31 cellular contexts compared by ENCODE assay signal in the genomic region with DNA sequence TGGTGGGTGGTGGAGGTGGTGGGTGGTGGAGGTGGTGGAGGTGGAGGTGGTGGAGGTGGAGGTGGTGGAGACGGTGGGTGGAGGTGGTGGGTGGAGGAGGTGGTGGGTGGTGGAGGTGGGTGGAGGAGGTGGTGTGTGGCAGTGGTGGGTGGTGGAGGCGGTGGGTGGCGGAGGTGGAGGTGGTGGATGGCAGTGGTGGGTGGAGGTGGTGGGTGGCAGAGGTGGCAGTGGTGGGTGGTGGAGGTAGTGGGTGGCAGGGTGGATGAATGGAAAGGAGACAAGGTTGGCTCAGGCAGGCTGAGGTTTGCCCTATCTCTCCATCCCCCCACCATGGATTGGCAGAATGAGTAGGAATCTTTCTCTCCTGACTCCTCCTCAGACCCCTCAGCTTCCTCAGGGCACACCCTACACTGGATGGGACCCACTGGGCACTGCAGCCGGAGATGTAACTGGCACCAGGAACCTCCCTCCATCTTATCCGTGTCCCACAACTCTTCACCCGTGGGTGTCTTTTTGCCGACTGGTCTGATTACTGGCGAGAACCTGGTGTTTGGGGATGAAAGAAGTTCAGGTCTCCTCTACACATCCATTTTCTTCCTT.
DNase-seq lines count a peak whose midpoint lies in the region; ATAC-seq and TF ChIP-seq lines count a peak whose summit lies in the region.
"Had no signal": no experiment of that assay in that cellular context is flagged by ENCODE, and none has a peak within 500 bp of the region (broad histone marks: within the 10 kb centered on the region; RNA-seq: fewer than 3 reads in every experiment).

No MANE protein-coding gene starts in this region.

- H3K9me1 ChIP-seq in IMR-90 (ENCODE audit: insufficient read depth, low read length): no peaks in the 10 kb centered on the region

- no peak overlapping the region for H4K91ac ChIP-seq in IMR-90 (ENCODE audit: insufficient read depth, low read depth, low read length)

- H3K27me3 ChIP-seq in IMR-90 (ENCODE audit: control insufficient read depth, insufficient read depth, low read length): no peaks in the 10 kb centered on the region
- H3K27me3 ChIP-seq: BLaER1 treated with 17β-estradiol and CSF1 and Interleukin-3, amounts not matched to agents 10 nM and 100 nM; breast epithelium; Peyer's patch; sigmoid colon had no signal

- H3K18ac ChIP-seq in IMR-90 (ENCODE audit: low read depth, low read length): no peak overlapping the region

- H3K27ac Mint-ChIP-seq in activated CD4-positive, alpha-beta T cell treated with anti-CD3 and anti-CD28 coated beads for 36 hours: peak overlapping the region; percentile 19
- H3K27ac Mint-ChIP-seq in brain (peak overlapping the region; percentile 73 to 99 (median 95)), nephron (peak overlapping the region; percentile 60 to 87 (median 87))

- H4K8ac ChIP-seq in IMR-90 (ENCODE audit: low read depth in 2 of 2, low read length in 2 of 2): no peak overlapping the region

- no peak for TF ChIP-seq CTCF in IMR-90 (conservative IDR thresholded peaks at IDR 0.05; ENCODE audit: low read depth, low read length)
- no peak for TF ChIP-seq CTCF in brain (conservative IDR thresholded peaks at IDR 0.05)
- TF ChIP-seq CTCF in nephron (IDR thresholded peaks at IDR 0.05; ENCODE audit: unreplicated experiment in 3 of 3): no peak

- no peak overlapping the region for H2AK9ac ChIP-seq in IMR-90 (replicated peaks; ENCODE audit: low read depth, low read length, poor library complexity)

- H3K4me2 ChIP-seq in IMR-90 (ENCODE audit: low read depth, low read length): no peak overlapping the region

- H3K36me3 ChIP-seq in IMR-90 (ENCODE audit: control insufficient read depth, insufficient read depth, low read length): no peaks in the 10 kb centered on the region
- H3K36me3 ChIP-seq: BLaER1 treated with 17β-estradiol and CSF1 and Interleukin-3, amounts not matched to agents 10 nM and 100 nM; breast epithelium; Peyer's patch; prostate gland; sigmoid colon had no signal

- H3K36me3 Mint-ChIP-seq in activated CD4-positive, alpha-beta T cell treated with anti-CD3 and anti-CD28 coated beads for 36 hours (ENCODE audit: low read depth): no peaks in the 10 kb centered on the region
- H3K36me3 Mint-ChIP-seq in brain: no peaks in the 10 kb centered on the region
- H3K36me3 Mint-ChIP-seq in nephron (ENCODE audit: low read depth): no peaks in the 10 kb centered on the region

- no peak for DNase-seq in activated CD4-positive, alpha-beta T cell treated with anti-CD3 and anti-CD28 coated beads for 36 hours
- DNase-seq in activated CD4-positive, alpha-beta T cell treated with anti-CD3 and anti-CD28 coated beads for 1 hour: no peak
- no peak for DNase-seq in IMR-90
- DNase-seq in stimulated activated CD4-positive, alpha-beta T cell treated with anti-CD3 and anti-CD28 coated beads, Interleukin-1b, Interleukin-23, amount 100 ng/mL, for 48 hours: no peak
- no peak for DNase-seq in stimulated activated naive CD4-positive, alpha-beta T cell (lab: John Stamatoyannopoulos, UW)
- DNase-seq: activated CD4-positive, CD25-positive, alpha-beta regulatory T cell treated with anti-CD3 and anti-CD28 coated beads, Interleukin-2, amount 50 U/mL, for 72 hours; activated naive CD4-positive, alpha-beta T cell; activated T-cell treated with anti-CD3 and anti-CD28 coated beads, Interleukin-2, amount 50 U/mL, for 24 hours; amygdala; DMS153; effector CD4-positive, alpha-beta T cell; GOT3; mammary epithelial cell; MV-4-11; NCI-H1436; NCI-H345; Peyer's patch; SHP77 treated with DMSO at 0.1 percent for 48 hours; sigmoid colon; stimulated activated CD4-positive, alpha-beta T cell treated with anti-CD3 and anti-CD28 coated beads, Interleukin-12 subunit alpha, Interleukin-12 subunit beta, amount 100 ng/mL, for 4 hours; stimulated activated CD4-positive, alpha-beta T cell treated with anti-CD3 and anti-CD28 coated beads, Interleukin-4, amount 100 ng/mL, for 1 hour; trophoblast cell had no signal

- H3K4me1 Mint-ChIP-seq in activated CD4-positive, alpha-beta T cell treated with anti-CD3 and anti-CD28 coated beads for 36 hours: peaks cover 31% of the 10 kb centered on the region
- H3K4me1 Mint-ChIP-seq in brain: peaks cover 70% of the 10 kb centered on the region
- peaks cover 47% of the 10 kb centered on the region for H3K4me1 Mint-ChIP-seq in nephron

- no TSS peak for BruUV-seq in IMR-90 (replicated peaks; lab: Mats Ljungman, UMichigan)

- TF ChIP-seq RAD21 in IMR-90 (IDR thresholded peaks at IDR 0.05; ENCODE audit: low read length): no peak

- H2BK5ac ChIP-seq in IMR-90 (ENCODE audit: low read depth, low read length, poor library complexity, severe bottlenecking): no peak overlapping the region

- H3K9me3 Mint-ChIP-seq in activated CD4-positive, alpha-beta T cell treated with anti-CD3 and anti-CD28 coated beads for 36 hours (ENCODE audit: low read depth): no peaks in the 10 kb centered on the region
- H3K9me3 Mint-ChIP-seq in brain (peaks cover 0 to 6% (median 0%) of the 10 kb centered on the region in 5 experiments), nephron (no peaks in the 10 kb centered on the region)
- H3K9me3 Mint-ChIP-seq: activated T-cell treated with anti-CD3 and anti-CD28 coated beads, Interleukin-2, amount 50 U/mL, for 24 hours had no signal

- H3K4me3 ChIP-seq in IMR-90 (ENCODE audit: insufficient read depth, low read depth, low read length): no peak overlapping the region
- H3K4me3 ChIP-seq: BLaER1 treated with 17β-estradiol and CSF1 and Interleukin-3, amounts not matched to agents 10 nM and 100 nM; breast epithelium; GM12878; Peyer's patch; prostate gland; sigmoid colon had no signal

- H3K9ac ChIP-seq in IMR-90 (ENCODE audit: low read depth, low read length): no peak overlapping the region

- dilution Hi-C loops in IMR-90 (cut with HindIII; ENCODE audit: low sequenced_read_pairs, unreplicated experiment): no loop called here

- H2BK120ac ChIP-seq in IMR-90 (ENCODE audit: low read depth, low read length): peak overlapping the region; percentile 27; the same call in 1 of the 2 replicates

- H3K4me1 ChIP-seq in IMR-90 (ENCODE audit: control insufficient read depth, insufficient read depth, low read length): peaks cover 21% of the 10 kb centered on the region

- CTCF ChIA-PET in activated CD4-positive, alpha-beta T cell treated with anti-CD3 and anti-CD28 coated beads for 36 hours (lab: Charles Lee): no interaction called here
- CTCF ChIA-PET in IMR-90 (lab: Yijun Ruan, JAX): no interaction called here

- H3K79me1 ChIP-seq in IMR-90 (ENCODE audit: low read depth in 1 of 2, low read length in 2 of 2): no peaks in the 10 kb centered on the region

- H3K27ac ChIP-seq in IMR-90 (ENCODE audit: insufficient read depth, low read length): no peak overlapping the region
- H3K27ac ChIP-seq: 22Rv1; BLaER1 treated with 17β-estradiol and CSF1 and Interleukin-3, amounts not matched to agents 10 nM and 100 nM; breast epithelium; epithelial cell of prostate; Peyer's patch; prostate gland; sigmoid colon had no signal

- H4K20me1 ChIP-seq in IMR-90 (ENCODE audit: insufficient read depth, low read length): no peaks in the 10 kb centered on the region
- H4K20me1 ChIP-seq: BLaER1 treated with 17β-estradiol and CSF1 and Interleukin-3, amounts not matched to agents 10 nM and 100 nM had no signal

- no peak overlapping the region for H3K4me3 Mint-ChIP-seq in activated CD4-positive, alpha-beta T cell treated with anti-CD3 and anti-CD28 coated beads for 36 hours
- no peak overlapping the region for H3K4me3 Mint-ChIP-seq in brain
- H3K4me3 Mint-ChIP-seq in nephron: no peak overlapping the region
- H3K4me3 Mint-ChIP-seq: activated T-cell treated with anti-CD3 and anti-CD28 coated beads, Interleukin-2, amount 50 U/mL, for 24 hours had no signal

- H4K5ac ChIP-seq in IMR-90 (ENCODE audit: low read depth, low read length): no peak overlapping the region

- H2BK15ac ChIP-seq in IMR-90 (ENCODE audit: low read depth, low read length): no peak overlapping the region; the same call in 1 of the 3 replicates

- H3K14ac ChIP-seq in IMR-90 (replicated peaks; ENCODE audit: low read depth, low read length): no peak overlapping the region

- WGBS in IMR-90 (ENCODE audit: extremely low coverage in 2 of 2, insufficient read length in 1 of 2), 2 experiments: no CpG with 5 or more reads among the region's 8 CpGs

- peak overlapping the region; percentile 54; the same call in 1 of the 2 replicates for H2AK5ac ChIP-seq in IMR-90 (ENCODE audit: low read depth, low read length)

- no peak for TF ChIP-seq POLR2A in IMR-90 (IDR thresholded peaks at IDR 0.05; ENCODE audit: low read depth, low read length)

- intact Hi-C loops in activated CD4-positive, alpha-beta T cell treated with anti-CD3 and anti-CD28 coated beads for 36 hours (cut with DNase I, micrococcal nuclease): no loop called here
- intact Hi-C loops in IMR-90 (cut with micrococcal nuclease): no loop called here

- H3K23ac ChIP-seq in IMR-90 (ENCODE audit: low read depth, low read length): no peak overlapping the region

- H3K56ac ChIP-seq in IMR-90 (ENCODE audit: extremely low read depth, insufficient read depth, low read length): no peak overlapping the region

- no peak overlapping the region for H3K4ac ChIP-seq in IMR-90 (ENCODE audit: low read depth, low read length)

- POLR2A ChIA-PET in activated CD4-positive, alpha-beta T cell treated with anti-CD3 and anti-CD28 coated beads for 36 hours (lab: Charles Lee): no interaction called here
- POLR2A ChIA-PET in IMR-90 (lab: Charles Lee; ENCODE audit: unreplicated experiment): no interaction called here

- H2AFZ ChIP-seq in IMR-90 (replicated peaks; ENCODE audit: low read length, poor library complexity): peak overlapping the region; percentile 63

- no peak for ATAC-seq in activated CD4-positive, alpha-beta T cell treated with anti-CD3 and anti-CD28 coated beads for 36 hours
- ATAC-seq in IMR-90 (ENCODE audit: low read depth) (no peak), HG03342 (IDR thresholded peaks at IDR 0.05; ENCODE audit: unreplicated experiment) (no peak)
- ATAC-seq: GM12878 had no signal

- in situ Hi-C loops in IMR-90 (cut with MboI; ENCODE audit: low sequenced_read_pairs): no loop called here

- no peaks in the 10 kb centered on the region for H3K27me3 Mint-ChIP-seq in activated CD4-positive, alpha-beta T cell treated with anti-CD3 and anti-CD28 coated beads for 36 hours
- H3K27me3 Mint-ChIP-seq in brain: peaks cover 4% of the 10 kb centered on the region
- H3K27me3 Mint-ChIP-seq in nephron (ENCODE audit: low read depth): no peaks in the 10 kb centered on the region
- H3K27me3 Mint-ChIP-seq: activated T-cell treated with anti-CD3 and anti-CD28 coated beads, Interleukin-2, amount 50 U/mL, for 24 hours had no signal

- no peak overlapping the region for H2BK20ac ChIP-seq in IMR-90 (ENCODE audit: low read depth, low read length)

- no peaks in the 10 kb centered on the region for H3K9me3 ChIP-seq in IMR-90 (ENCODE audit: control insufficient read depth, insufficient read depth, low read length)
- H3K9me3 ChIP-seq: BLaER1 treated with 17β-estradiol and CSF1 and Interleukin-3, amounts not matched to agents 10 nM and 100 nM; breast epithelium; Peyer's patch; prostate gland; sigmoid colon had no signal

Comparison
In these comparisons a context has a peak if more than half of its experiments do, and no peak if none do; other contexts are left out.
1. H3K27ac Mint-ChIP-seq: peak in every context shown above with its lines; median percentile 95 in brain; 87 in nephron; 19 in activated CD4-positive, alpha-beta T cell treated with anti-CD3 and anti-CD28 coated beads for 36 hours.